Comparison of ENCODE assay signal across 8 cellular contexts in the genomic region with DNA sequence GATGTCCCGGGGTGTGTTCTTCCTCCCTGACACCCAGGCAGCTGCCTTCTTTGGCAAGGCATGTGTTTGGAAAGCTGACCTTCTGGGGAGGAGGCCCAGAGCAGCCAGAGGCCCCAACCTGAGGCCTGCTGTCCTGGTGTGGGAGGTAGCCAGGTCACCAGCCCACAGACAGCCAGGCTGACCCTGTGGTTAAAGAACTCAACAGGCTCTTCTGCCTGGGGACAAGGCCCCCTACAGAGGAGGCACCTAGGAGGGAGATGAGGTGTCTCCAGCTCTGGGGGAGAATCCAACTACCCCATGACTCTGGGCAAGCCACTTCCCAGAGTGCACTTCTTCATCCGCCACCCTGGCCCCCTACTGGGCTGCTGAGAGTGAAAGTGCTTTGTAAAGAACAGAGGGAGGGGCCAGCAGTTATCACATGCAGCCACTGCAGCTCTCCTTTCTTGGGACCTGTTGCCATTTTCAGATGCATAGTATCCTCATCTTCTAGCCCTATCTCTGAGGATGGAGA. TPM values are rescaled to one million over a fixed set of nuclear protein-coding genes. Genes with fewer than 3 reads are reported as not detected.
DNase-seq lines count a peak whose midpoint lies in the region; ATAC-seq and TF ChIP-seq lines count a peak whose summit lies in the region.

No MANE protein-coding gene starts in this region.

- H3K4me3 ChIP-seq in Panc1 (ENCODE audit: low read depth in 2 of 2, low read length in 2 of 2) (no peak overlapping the region), spleen (no peak overlapping the region)

- WGBS in spleen, 5 donors, result 29 to 37% (median 33%) methylated on average over 2 of the region's 2 CpGs

- H3K27me3 ChIP-seq in Panc1 (ENCODE audit: control insufficient read depth, insufficient read depth, low read length) (no peaks in the 10 kb centered on the region), spleen (replicated peaks in 1 of 7) (no peaks in the 10 kb centered on the region)

- no peak for TF ChIP-seq CTCF in Panc1 (IDR thresholded peaks at IDR 0.05)
- peak in 8 of 11 experiments; percentile 9 to 55 (median 38) for TF ChIP-seq CTCF in spleen (IDR thresholded peaks at IDR 0.05 in 8 of 11, conservative IDR thresholded peaks at IDR 0.05 in 3 of 11)

- H3K9me3 ChIP-seq in Panc1 (ENCODE audit: control insufficient read depth, insufficient read depth, low read depth, low read length) (no peaks in the 10 kb centered on the region), spleen (no peaks in the 10 kb centered on the region)

- H3K36me3 ChIP-seq in Panc1 (ENCODE audit: control insufficient read depth, insufficient read depth, low read length) (no peaks in the 10 kb centered on the region), spleen (peaks cover 0 to 24% (median 0%) of the 10 kb centered on the region in 6 donors)

- CTCF ChIA-PET in Panc1 (lab: Charles Lee), result no interaction called here

- in situ Hi-C loops in Panc1 (cut with HindIII; ENCODE audit: low pct_unique_long_range_greater_than_20kb, low sequenced_read_pairs), result no loop called here

- H3K4me1 ChIP-seq in Panc1 (ENCODE audit: control insufficient read depth, insufficient read depth, low read length) (peaks cover 13% of the 10 kb centered on the region), spleen (peaks cover 19 to 55% (median 34%) of the 10 kb centered on the region in 6 donors)

- DNase-seq in activated gamma-delta T cell treated with Interleukin-2 at 50 U/mL for 16 hours (peak; percentile 58), activated gamma-delta T cell (lab: John Stamatoyannopoulos, UW) (no peak), Panc1 (ENCODE audit: low read depth, low spot score) (no peak), left cardiac atrium (peak; percentile 60), spleen (peak; percentile 88)
- peak; percentile 61 for DNase-seq in activated naive CD4-positive, alpha-beta T cell treated with Interleukin-2 at 50 U/mL for 16 hours

- no peak for ATAC-seq in Panc1
- ATAC-seq in left cardiac atrium, result peak; percentile 56 to 63
- ATAC-seq in HG03520 (IDR thresholded peaks at IDR 0.05; ENCODE audit: unreplicated experiment), result no peak
- no peak for ATAC-seq in HG02852 (IDR thresholded peaks at IDR 0.05; ENCODE audit: unreplicated experiment)

- intact Hi-C loops in Panc1 (cut with micrococcal nuclease; ENCODE audit: unreplicated experiment) (no loop called here), left cardiac atrium (cut with DNase I) (no loop called here), spleen (cut with DNase I; ENCODE audit: low total_unique reads) (no loop called here)

- TF ChIP-seq POLR2A in spleen (IDR thresholded peaks at IDR 0.05), result no peak

- POLR2A ChIA-PET in Panc1 (lab: Charles Lee), result no interaction called here

- H3K27ac ChIP-seq in Panc1 (ENCODE audit: low read length), result 0 out of 2 replicates have a peak overlapping the region, but pooled peaks have one; percentile 3
- H3K27ac ChIP-seq in spleen, result peak overlapping the region; percentile 75 to 92 (median 83)

- BruUV-seq in Panc1 (replicated peaks; lab: Mats Ljungman, UMichigan), result no TSS peak

RNA-seq across cellular contexts. Expression of a gene that starts 13.1 kb away (rescaled TPM):
- 230 TPM for total RNA-seq in Panc1 (2021; ENCODE audit: unreplicated experiment)
- 434 TPM for polyA plus RNA-seq in Panc1 (2012; ENCODE audit: insufficient read length)
- 10 to 100 TPM; 28.7 to 56.9 TPM for total RNA-seq in left cardiac atrium
- 10 to 100 TPM; 35.4 to 74.8 (median 56.7) TPM for total RNA-seq in spleen
- polyA plus RNA-seq in spleen, result 10 to 100 TPM; 25.0 to 38.2 (median 33.7) TPM

Comparison
In these comparisons a context has a peak if more than half of its experiments do, and no peak if none do; other contexts are left out.
1. DNase-seq: peak in activated gamma-delta T cell treated with Interleukin-2 at 50 U/mL for 16 hours (single experiment), activated naive CD4-positive, alpha-beta T cell treated with Interleukin-2 at 50 U/mL for 16 hours (single experiment), left cardiac atrium (single experiment) and spleen (single experiment); none in activated gamma-delta T cell (single experiment) and Panc1 (single experiment).
2. ATAC-seq: peak in left cardiac atrium (2 of 2); none in Panc1 (single experiment), HG03520 (single experiment) and HG02852 (single experiment).